ENCODE assay signal across 8 cellular contexts in the genomic region with DNA sequence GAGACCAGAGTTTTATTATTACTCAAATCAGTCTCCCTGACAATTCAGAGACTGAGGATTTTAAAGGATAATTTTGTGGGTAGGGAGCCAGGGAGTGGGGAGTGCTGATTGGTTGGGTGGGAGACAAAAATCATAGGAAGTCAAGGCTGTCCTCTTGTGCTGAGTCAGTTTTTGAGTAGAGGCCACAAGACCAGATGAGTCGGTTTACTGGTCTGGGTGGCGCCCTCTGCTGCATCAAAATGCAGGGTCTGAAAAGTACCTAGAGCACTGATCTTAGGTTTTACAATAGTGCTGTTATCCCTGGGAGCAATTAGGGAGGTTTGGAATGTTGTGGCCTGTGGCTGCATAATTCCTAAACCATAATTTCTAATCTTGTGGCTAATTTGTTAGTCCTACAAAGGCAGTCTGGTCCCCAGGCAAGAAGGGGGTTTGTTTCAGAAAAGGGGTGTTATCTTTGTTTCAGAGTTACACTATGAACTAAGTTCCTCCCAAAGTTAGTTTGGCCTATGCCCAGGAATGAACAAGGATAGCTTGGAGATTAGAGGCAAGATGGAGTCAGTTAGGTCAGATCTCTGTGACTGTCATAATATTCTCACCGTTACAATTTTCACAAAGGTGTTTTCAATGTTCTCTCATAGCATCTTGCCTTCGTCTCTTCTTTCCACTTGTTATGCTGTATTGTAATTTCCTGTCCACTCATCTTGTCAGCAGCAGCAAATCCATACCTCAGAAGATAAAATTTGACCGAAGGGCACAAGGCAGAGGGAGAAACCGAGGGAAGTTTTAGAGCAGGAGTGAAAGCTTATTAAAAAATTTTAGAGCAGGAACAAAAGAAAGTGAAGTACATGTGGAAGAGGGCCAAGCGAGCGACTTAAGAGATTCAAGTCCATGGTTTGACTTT. TPM values are rescaled to one million over a fixed set of nuclear protein-coding genes. Genes with fewer than 3 reads are reported as not detected.
DNase-seq lines count a peak whose midpoint lies in the region; ATAC-seq and TF ChIP-seq lines count a peak whose summit lies in the region.

No MANE protein-coding gene starts in this region.

- WGBS in thyroid gland, 2 donors: 59 to 63% methylated on average over 8 of the region's 8 CpGs

- ATAC-seq in HG02798 (IDR thresholded peaks at IDR 0.05; ENCODE audit: poor library complexity, unreplicated experiment): peak; percentile 72

- no peaks in the 10 kb centered on the region for H3K9me3 Mint-ChIP-seq in nephron

- peaks cover 6% of the 10 kb centered on the region for H3K27me3 Mint-ChIP-seq in nephron (ENCODE audit: low read depth)

- peaks cover 66 to 73% of the 10 kb centered on the region in 2 donors for H3K4me1 ChIP-seq in thyroid gland

- TF ChIP-seq POLR2A in erythroblast (IDR thresholded peaks at IDR 0.05; ENCODE audit: low read length) (no peak), thyroid gland (IDR thresholded peaks at IDR 0.05) (no peak)

- no peaks in the 10 kb centered on the region for H3K36me3 ChIP-seq in thyroid gland

- peaks cover 51% of the 10 kb centered on the region for H3K4me1 Mint-ChIP-seq in nephron

- H3K4me3 ChIP-seq in GM12864 (ENCODE audit: low read depth, low read length) (no peak overlapping the region), thyroid gland (replicated peaks in 1 of 3) (no peak overlapping the region)

- intact Hi-C loops in thyroid gland (cut with DNase I): no loop called here

- DNase-seq in GM12864 (ENCODE audit: low read depth) (peak; percentile 22), NCI-H82 (lab: John Stamatoyannopoulos, UW) (peak; percentile 71), erythroblast (lab: John Stamatoyannopoulos, UW) (peak; percentile 70 to 73), thyroid gland (peak; percentile 66 to 72), NCI-H524 treated with DMSO at 0.1 percent for 48 hours (lab: John Stamatoyannopoulos, UW) (no peak)
- peak; percentile 8 to 36 (median 18) for DNase-seq in activated CD8-positive, alpha-beta memory T cell treated with anti-CD3 and anti-CD28 coated beads for 48 hours (ENCODE audit: low read depth in 2 of 3, low spot score in 2 of 3)

- peak overlapping the region; percentile 59 to 99 (median 87) for H3K27ac ChIP-seq in thyroid gland

- no peaks in the 10 kb centered on the region for H3K9me3 ChIP-seq in thyroid gland

- H3K36me3 Mint-ChIP-seq in nephron (ENCODE audit: low read depth): no peaks in the 10 kb centered on the region

- H3K27me3 ChIP-seq in thyroid gland: no peaks in the 10 kb centered on the region

- TF ChIP-seq CTCF in GM12864 (IDR thresholded peaks at IDR 0.05; ENCODE audit: low read depth, low read length, missing control alignments): peak; percentile 73
- peak; percentile 40 to 46 (median 42) for TF ChIP-seq CTCF in nephron (IDR thresholded peaks at IDR 0.05; ENCODE audit: unreplicated experiment in 3 of 3)
- peak in 3 of 6 experiments; percentile 40 to 44 (median 42) for TF ChIP-seq CTCF in thyroid gland (IDR thresholded peaks at IDR 0.05)

- H3K27ac Mint-ChIP-seq in nephron: peak overlapping the region; percentile 36 to 75 (median 39)

- H3K4me3 Mint-ChIP-seq in nephron: no peak overlapping the region

RNA-seq across cellular contexts. Expression of a gene that starts 59.2 kb away (rescaled TPM):
- total RNA-seq in thyroid gland: 100 to 1,000 TPM; 126 to 198 (median 159) TPM
